8 cellular contexts compared by ENCODE assay signal in genomic region chr15:65101418-65101890, GRCh38. TPM values are rescaled to one million over a fixed set of nuclear protein-coding genes. Genes with fewer than 3 reads are reported as not detected.
DNase-seq lines count a peak whose midpoint lies in the region; ATAC-seq and TF ChIP-seq lines count a peak whose summit lies in the region.

No MANE protein-coding gene starts in this region.

- DNase-seq in GM06990 (ENCODE audit: extremely low read depth, insufficient read length) (no peak), MM.1S (peak; percentile 35), fibroblast of lung (ENCODE audit: low read depth in 2 of 2) (peak; percentile 29 to 83), thyroid gland (peak; percentile 70 to 81)
- DNase-seq in activated CD8-positive, alpha-beta memory T cell treated with anti-CD3 and anti-CD28 coated beads, Interleukin-2, amount 50 U/mL, for 4 hours = peak; percentile 50
- DNase-seq in naive thymus-derived CD4-positive, alpha-beta T cell = peak in 6 of 9 donors; percentile 18 to 49 (median 31)

- CTCF ChIA-PET in naive thymus-derived CD4-positive, alpha-beta T cell (lab: Charles Lee) = interaction anchor here (0.6 to 1.0 kb wide), 2 partner anchors 46 to 136 kb away, joined by 3 read pairs; no protein-coding TSS in a partner anchor

- H2AFZ ChIP-seq in MM.1S (ENCODE audit: low read length) (no peak overlapping the region), fibroblast of lung (ENCODE audit: low read length) (no peak overlapping the region)

- no peaks in the 10 kb centered on the region for H3K9me2 ChIP-seq in MM.1S (replicated peaks; ENCODE audit: insufficient read depth, low read length)

- WGBS in thyroid gland, 2 donors = 36 to 45% methylated on average over 8 to 9 of the region's 9 CpGs

- TF ChIP-seq POLR2A in thyroid gland (IDR thresholded peaks at IDR 0.05) = no peak

- H3K27me3 Mint-ChIP-seq in naive thymus-derived CD4-positive, alpha-beta T cell = no peaks in the 10 kb centered on the region

- no peak overlapping the region for H3K4me2 ChIP-seq in MM.1S (ENCODE audit: low read depth, low read length)
- H3K4me2 ChIP-seq in fibroblast of lung (ENCODE audit: extremely low read depth, insufficient read depth, low read length) = no peak overlapping the region

- H3K27ac Mint-ChIP-seq in naive thymus-derived CD4-positive, alpha-beta T cell = peak overlapping the region in 2 of 9 donors; percentile 44 to 63

- H4K20me1 ChIP-seq in MM.1S (ENCODE audit: insufficient read depth, low read length) (no peaks in the 10 kb centered on the region), fibroblast of lung (ENCODE audit: control insufficient read depth, extremely low read depth, insufficient read depth, low read length) (no peaks in the 10 kb centered on the region)

- peak; percentile 68 for ATAC-seq in naive thymus-derived CD4-positive, alpha-beta T cell
- ATAC-seq in HG03442 (IDR thresholded peaks at IDR 0.05; ENCODE audit: unreplicated experiment) = no peak
- ATAC-seq in GM21360 (IDR thresholded peaks at IDR 0.05; ENCODE audit: unreplicated experiment) = no peak

- H3K36me3 ChIP-seq in GM06990 (ENCODE audit: control insufficient read depth, insufficient read depth, low read length) = peaks cover 25% of the 10 kb centered on the region
- no peaks in the 10 kb centered on the region; the same call in 1 of the 2 replicates for H3K36me3 ChIP-seq in MM.1S (replicated peaks; ENCODE audit: insufficient read depth, low read length)
- peaks cover 7% of the 10 kb centered on the region for H3K36me3 ChIP-seq in fibroblast of lung (ENCODE audit: control insufficient read depth, insufficient read depth, low read length)
- peaks cover 0 to 68% (median 12%) of the 10 kb centered on the region in 3 experiments for H3K36me3 ChIP-seq in naive thymus-derived CD4-positive, alpha-beta T cell (ENCODE audit: control insufficient read depth in 2 of 3, insufficient read depth in 3 of 3, low read length in 3 of 3)
- H3K36me3 ChIP-seq in thyroid gland = peaks cover 16 to 36% of the 10 kb centered on the region in 2 donors

- H3K4me1 ChIP-seq in MM.1S (ENCODE audit: low read length) (no peaks in the 10 kb centered on the region), fibroblast of lung (ENCODE audit: control insufficient read depth, extremely low read depth, insufficient read depth, low read length) (no peaks in the 10 kb centered on the region), thyroid gland (no peaks in the 10 kb centered on the region)
- H3K4me1 ChIP-seq in naive thymus-derived CD4-positive, alpha-beta T cell (ENCODE audit: control insufficient read depth in 2 of 2, insufficient read depth in 2 of 2, low read length in 2 of 2) = no peaks in the 10 kb centered on the region

- TF ChIP-seq CTCF in GM06990 (IDR thresholded peaks at IDR 0.05; ENCODE audit: insufficient read depth, low read length, poor library complexity, severe bottlenecking) (peak; percentile 83), MM.1S (IDR thresholded peaks at IDR 0.05; ENCODE audit: low read length) (peak; percentile 72), fibroblast of lung (conservative IDR thresholded peaks at IDR 0.05 in 1 of 2, IDR thresholded peaks at IDR 0.05 in 1 of 2; ENCODE audit: low read depth in 1 of 2, low read length in 2 of 2) (peak; percentile 91 to 93), thyroid gland (IDR thresholded peaks at IDR 0.05) (peak; percentile 63 to 79 (median 74))

- H3K9ac ChIP-seq in MM.1S (ENCODE audit: low read length) (no peak overlapping the region), fibroblast of lung (ENCODE audit: insufficient read depth, low read length) (no peak overlapping the region)

- H3K36me3 Mint-ChIP-seq in naive thymus-derived CD4-positive, alpha-beta T cell = peaks cover 12 to 59% (median 17%) of the 10 kb centered on the region in 5 donors

- H3F3A ChIP-seq in MM.1S (ENCODE audit: insufficient read depth, low read length) = no peaks in the 10 kb centered on the region

- H3K9me3 ChIP-seq in MM.1S (replicated peaks; ENCODE audit: insufficient read depth, low read length) (no peaks in the 10 kb centered on the region), fibroblast of lung (ENCODE audit: control insufficient read depth, insufficient read depth, low read depth, low read length) (no peaks in the 10 kb centered on the region), thyroid gland (no peaks in the 10 kb centered on the region)
- H3K9me3 ChIP-seq in naive thymus-derived CD4-positive, alpha-beta T cell (ENCODE audit: control insufficient read depth in 2 of 3, low read length in 3 of 3) = no peaks in the 10 kb centered on the region

- peaks cover 0 to 12% (median 5%) of the 10 kb centered on the region in 7 donors for H3K4me1 Mint-ChIP-seq in naive thymus-derived CD4-positive, alpha-beta T cell

- no peaks in the 10 kb centered on the region for H3K27me3 ChIP-seq in GM06990 (replicated peaks; ENCODE audit: control insufficient read depth, insufficient read depth, low read length)
- no peaks in the 10 kb centered on the region for H3K27me3 ChIP-seq in MM.1S (replicated peaks; ENCODE audit: insufficient read depth, low read length)
- no peaks in the 10 kb centered on the region for H3K27me3 ChIP-seq in fibroblast of lung (ENCODE audit: control insufficient read depth, insufficient read depth, low read length)
- H3K27me3 ChIP-seq in naive thymus-derived CD4-positive, alpha-beta T cell (ENCODE audit: control insufficient read depth in 2 of 2, insufficient read depth in 2 of 2, low read length in 2 of 2) = no peaks in the 10 kb centered on the region
- H3K27me3 ChIP-seq in thyroid gland = no peaks in the 10 kb centered on the region

- H3K9me3 Mint-ChIP-seq in naive thymus-derived CD4-positive, alpha-beta T cell = no peaks in the 10 kb centered on the region

- POLR2A ChIA-PET in naive thymus-derived CD4-positive, alpha-beta T cell (lab: Charles Lee) = no interaction called here

- H3K4me3 Mint-ChIP-seq in naive thymus-derived CD4-positive, alpha-beta T cell = no peak overlapping the region

- H3K27ac ChIP-seq in MM.1S (ENCODE audit: low read length) = no peak overlapping the region
- H3K27ac ChIP-seq in fibroblast of lung (ENCODE audit: insufficient read depth, low read length) = no peak overlapping the region
- no peak overlapping the region for H3K27ac ChIP-seq in naive thymus-derived CD4-positive, alpha-beta T cell (ENCODE audit: low read depth, low read length)
- H3K27ac ChIP-seq in thyroid gland = no peak overlapping the region

- H3K79me2 ChIP-seq in MM.1S (ENCODE audit: low read length) (no peaks in the 10 kb centered on the region), fibroblast of lung (ENCODE audit: control insufficient read depth, insufficient read depth, low read length) (no peaks in the 10 kb centered on the region)

- intact Hi-C loops in naive thymus-derived CD4-positive, alpha-beta T cell (cut with micrococcal nuclease) = loop anchor here (1.0 kb wide), 1 partner anchor 47 kb away; no protein-coding TSS in a partner anchor
- intact Hi-C loops in thyroid gland (cut with DNase I) = loop anchor here (5.0 kb wide), 1 partner anchor 49 kb away; no protein-coding TSS in a partner anchor

- no peak overlapping the region for H3K4me3 ChIP-seq in GM06990 (replicated peaks; ENCODE audit: low read depth, low read length)
- no peak overlapping the region for H3K4me3 ChIP-seq in MM.1S (ENCODE audit: low read length)
- H3K4me3 ChIP-seq in fibroblast of lung (replicated peaks in 1 of 4; ENCODE audit: control extremely low read depth in 1 of 4, insufficient read depth in 1 of 4, low read depth in 3 of 4, low read length in 4 of 4) = no peak overlapping the region
- H3K4me3 ChIP-seq in naive thymus-derived CD4-positive, alpha-beta T cell (ENCODE audit: low read length) = no peak overlapping the region
- no peak overlapping the region for H3K4me3 ChIP-seq in thyroid gland (replicated peaks in 1 of 3)

RNA-seq across cellular contexts. Expression of gene UBAP1L, which starts 13.5 kb away (rescaled TPM):
- total RNA-seq in fibroblast of lung = 0.99 and 1.0 TPM in 2 replicates
- polyA plus RNA-seq in fibroblast of lung = 0.18 and 0.33 TPM in 2 replicates
- polyA plus RNA-seq in fibroblast of lung (2012) = 0.13 and 0.30 TPM in 2 replicates
- polyA minus RNA-seq in fibroblast of lung (ENCODE audit: low replicate concordance) = 0.75 and 0.85 TPM in 2 replicates
- total RNA-seq in naive thymus-derived CD4-positive, alpha-beta T cell = 10 to 100 TPM in 4 of 5 experiments, 1 to 10 TPM in 1; 6.4 to 17.1 (median 13.5) TPM
- polyA plus RNA-seq in naive thymus-derived CD4-positive, alpha-beta T cell = under 1 TPM; 0.09 to 0.20 TPM
- 10 to 100 TPM in 1 of 4 donors, 1 to 10 TPM in 3; 8.1 to 12.6 (median 8.8) TPM for total RNA-seq in thyroid gland

RNA-seq across cellular contexts. Expression of gene KBTBD13, which starts 24.9 kb away (rescaled TPM):
- total RNA-seq in fibroblast of lung (not detected in 2 replicates), thyroid gland (not detected)
- 0.02 TPM in 1 of 2 replicates, not detected in the other for polyA plus RNA-seq in fibroblast of lung
- not detected in 2 replicates for polyA plus RNA-seq in fibroblast of lung (2012)
- polyA minus RNA-seq in fibroblast of lung (ENCODE audit: low replicate concordance) = not detected in 2 replicates
- not detected for total RNA-seq in naive thymus-derived CD4-positive, alpha-beta T cell
- not detected for polyA plus RNA-seq in naive thymus-derived CD4-positive, alpha-beta T cell

RNA-seq across cellular contexts. Expression of gene PDCD7, which starts 32.2 kb away (rescaled TPM):
- 17.0 and 18.5 TPM in 2 replicates for total RNA-seq in fibroblast of lung
- polyA plus RNA-seq in fibroblast of lung = 21.7 and 23.0 TPM in 2 replicates
- polyA plus RNA-seq in fibroblast of lung (2012) = 12.8 and 15.6 TPM in 2 replicates
- polyA minus RNA-seq in fibroblast of lung (ENCODE audit: low replicate concordance) = 3.2 and 22.8 TPM in 2 replicates
- 10 to 100 TPM; 23.0 to 38.6 (median 36.9) TPM for total RNA-seq in naive thymus-derived CD4-positive, alpha-beta T cell
- 10 to 100 TPM; 10.6 to 26.5 TPM for polyA plus RNA-seq in naive thymus-derived CD4-positive, alpha-beta T cell
- 10 to 100 TPM; 27.5 to 43.4 (median 32.9) TPM for total RNA-seq in thyroid gland

RNA-seq across cellular contexts. Expression of gene RASL12, which starts 33.7 kb away (rescaled TPM):
- total RNA-seq in fibroblast of lung = 49.3 and 50.5 TPM in 2 replicates
- polyA plus RNA-seq in fibroblast of lung = 9.1 and 16.9 TPM in 2 replicates
- polyA plus RNA-seq in fibroblast of lung (2012) = 11.0 and 20.3 TPM in 2 replicates
- 22.5 and 40.8 TPM in 2 replicates for polyA minus RNA-seq in fibroblast of lung (ENCODE audit: low replicate concordance)
- not detected for total RNA-seq in naive thymus-derived CD4-positive, alpha-beta T cell
- polyA plus RNA-seq in naive thymus-derived CD4-positive, alpha-beta T cell = not detected
- total RNA-seq in thyroid gland = 10 to 100 TPM in 1 of 4 donors, 1 to 10 TPM in 3; 5.1 to 12.5 (median 7.7) TPM

RNA-seq across cellular contexts. Expression of gene SLC51B, which starts 56.3 kb away (rescaled TPM):
- total RNA-seq in fibroblast of lung = 0.51 and 0.66 TPM in 2 replicates
- 0.98 and 1.2 TPM in 2 replicates for polyA plus RNA-seq in fibroblast of lung
- 1.3 TPM in 2 replicates for polyA plus RNA-seq in fibroblast of lung (2012)
- polyA minus RNA-seq in fibroblast of lung (ENCODE audit: low replicate concordance) = not detected in 2 replicates
- not detected for total RNA-seq in naive thymus-derived CD4-positive, alpha-beta T cell
- polyA plus RNA-seq in naive thymus-derived CD4-positive, alpha-beta T cell = not detected
- total RNA-seq in thyroid gland = not detected
